Comparison of ENCODE assay signal across 8 cellular contexts in the genomic region with DNA sequence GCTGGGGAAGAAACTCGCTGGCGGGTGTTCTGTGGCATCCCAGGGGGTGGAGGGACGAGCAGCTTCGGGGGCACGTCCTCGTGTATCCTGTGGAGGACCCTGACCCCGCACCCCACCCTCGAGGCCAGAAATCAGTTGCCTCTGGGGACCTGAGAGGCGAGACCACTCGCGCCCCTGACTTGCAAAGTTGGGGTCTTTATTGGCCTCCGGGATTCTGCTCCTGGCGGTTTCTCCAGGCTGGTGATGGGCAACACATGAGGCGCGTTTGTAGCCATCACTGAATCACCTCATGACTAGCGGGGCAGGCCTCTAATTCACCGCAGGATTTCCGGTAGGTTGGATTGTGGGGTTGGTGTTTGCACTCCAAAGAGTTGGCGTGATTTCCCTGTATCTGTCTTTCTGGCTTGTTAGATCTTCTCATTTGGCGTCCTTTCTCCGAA. TPM values are rescaled to one million over a fixed set of nuclear protein-coding genes. Genes with fewer than 3 reads are reported as not detected.
DNase-seq lines count a peak whose midpoint lies in the region; ATAC-seq, FAIRE-seq and TF ChIP-seq lines count a peak whose summit lies in the region.
"Not testable (repeated sequence)": the region's sequence is repeated elsewhere in the genome, so short reads cannot be mapped to it uniquely, and the experiment has no call there.

No MANE protein-coding gene starts in this region.

- not testable (repeated sequence) for H3K4ac ChIP-seq in H1 (replicated peaks; ENCODE audit: insufficient read length, low read depth, low read length)

- not testable (repeated sequence) for H3K27ac ChIP-seq in HL-60 (replicated peaks); H1 (ENCODE audit: low read depth, low read length)
- H3K27ac ChIP-seq in liver (ENCODE audit: low read depth in 1 of 2, low read length in 2 of 2) (peak overlapping the region; percentile 37 to 66), skin epidermis (peak overlapping the region in 12 of 21 experiments; percentile 28 to 79 (median 56))

- not testable (repeated sequence) for H2AK5ac ChIP-seq in H1 (ENCODE audit: low read depth, low read length)

- H3K36me3 ChIP-seq in H1 (ENCODE audit: control insufficient read depth in 2 of 4, insufficient read depth in 4 of 4, low read length in 3 of 4); liver (ENCODE audit: control insufficient read depth in 4 of 4, insufficient read depth in 3 of 4, low read depth in 1 of 4, low read length in 3 of 4): not testable (repeated sequence)

- not testable (repeated sequence) for H2BK20ac ChIP-seq in H1 (ENCODE audit: low read length)

- H3K4me1 ChIP-seq in H1 (replicated peaks in 1 of 4; ENCODE audit: control insufficient read depth in 3 of 4, insufficient read depth in 4 of 4, low read length in 3 of 4); liver (ENCODE audit: control insufficient read depth in 4 of 4, insufficient read depth in 4 of 4, low read length in 3 of 4): not testable (repeated sequence)

- H3K27me3 ChIP-seq in HL-60 (ENCODE audit: insufficient read depth, poor library complexity, severe bottlenecking); H1 (replicated peaks in 1 of 4; ENCODE audit: control insufficient read depth in 3 of 4, extremely low read depth in 1 of 4, insufficient read depth in 3 of 4, low read length in 3 of 4); liver (ENCODE audit: control insufficient read depth in 4 of 4, insufficient read depth in 4 of 4, low read length in 3 of 4): not testable (repeated sequence)

- CTCF ChIA-PET in AG04449 (lab: Yijun Ruan, JAX) = interaction anchor here (0.6 kb wide), 1 partner anchor 672 kb away, joined by 3 read pairs; no protein-coding TSS in a partner anchor
- CTCF ChIA-PET in H1 (lab: Charles Lee; ENCODE audit: partially characterized antibody) = not testable (repeated sequence)

- TF ChIP-seq CTCF in AG04449 (IDR thresholded peaks at IDR 0.05; ENCODE audit: insufficient read depth, low read length, missing control alignments); HL-60 (IDR thresholded peaks at IDR 0.05; ENCODE audit: insufficient read depth, low read length); H1 (IDR thresholded peaks at IDR 0.05; ENCODE audit: control extremely low read depth in 1 of 3, insufficient read depth in 1 of 3, low read depth in 1 of 3, low read length in 3 of 3); liver (IDR thresholded peaks at IDR 0.05; ENCODE audit: low read depth, low read length, missing input control): not testable (repeated sequence)

- H3K23me2 ChIP-seq in H1 (ENCODE audit: low read depth, low read length) = not testable (repeated sequence)

- not testable (repeated sequence) for H2BK5ac ChIP-seq in H1 (ENCODE audit: low read depth, low read length)

- not testable (repeated sequence) for H4K20me1 ChIP-seq in H1 (replicated peaks in 1 of 2; ENCODE audit: control insufficient read depth in 1 of 2, insufficient read depth in 2 of 2, low read length in 2 of 2)

- not testable (repeated sequence) for H2BK12ac ChIP-seq in H1 (ENCODE audit: low read depth, low read length)

- H4K8ac ChIP-seq in H1 (ENCODE audit: extremely low read depth, insufficient read depth, low read length) = not testable (repeated sequence)

- ATAC-seq in GM19395 (IDR thresholded peaks at IDR 0.05; ENCODE audit: unreplicated experiment) = peak; percentile 37

- H3K4me2 ChIP-seq in H1 (ENCODE audit: insufficient read depth in 1 of 2, low read depth in 2 of 2, low read length in 2 of 2) = peak overlapping the region; percentile 45 to 56; a peak in 3 of 4 replicates

- not testable (repeated sequence) for H3K18ac ChIP-seq in H1 (ENCODE audit: extremely low read depth, low read length)

- H3K79me2 ChIP-seq in H1 (ENCODE audit: control insufficient read depth in 1 of 2, insufficient read depth in 2 of 2, low read length in 2 of 2) = not testable (repeated sequence)

- H3K79me1 ChIP-seq in H1 (ENCODE audit: low read depth, low read length) = not testable (repeated sequence)

- not testable (repeated sequence) for H3K56ac ChIP-seq in H1 (replicated peaks; ENCODE audit: insufficient read length, low read depth, low read length)

- 14% methylated on average over 12 of the region's 21 CpGs; no CpG with 5 or more reads in 1 of the 2 experiments for WGBS in H1 (ENCODE audit: extremely low coverage in 1 of 2, insufficient coverage in 1 of 2, insufficient read length in 1 of 2, insufficient replicate concordance in 2 of 2, low coverage in 1 of 2, low lambda C conversion rate in 2 of 2, missing lambda C conversion rate in 1 of 2), 2 experiments
- 1% methylated on average over 18 of the region's 21 CpGs for WGBS in liver

- not testable (repeated sequence) for DNase-seq in AG04449 (ENCODE audit: low read depth, low spot score)
- DNase-seq in HL-60 (ENCODE audit: low read depth in 1 of 2, low spot score in 1 of 2) (peak in 1 of 2 experiments; percentile 32), RCC 7860 (ENCODE audit: low spot score) (peak; percentile 25), activated T-cell treated with anti-CD3 and anti-CD28 coated beads for 4 hours (peak; percentile 25), H1 (ENCODE audit: low read depth in 1 of 2, low spot score in 2 of 2) (peak in 1 of 2 experiments; percentile 55)

- TF ChIP-seq POLR2A in H1 (IDR thresholded peaks at IDR 0.05; ENCODE audit: control extremely low read depth in 1 of 2, low read depth in 2 of 2, low read length in 2 of 2) = not testable (repeated sequence)

- not testable (repeated sequence) for TF ChIP-seq RAD21 in H1 (IDR thresholded peaks at IDR 0.05 in 1 of 2, conservative IDR thresholded peaks at IDR 0.05 in 1 of 2; ENCODE audit: low read depth in 2 of 2, low read length in 2 of 2); liver (IDR thresholded peaks at IDR 0.05)

- not testable (repeated sequence) for TF ChIP-seq EP300 in H1 (IDR thresholded peaks at IDR 0.05; ENCODE audit: borderline replicate concordance in 1 of 2, low read depth in 2 of 2, low read length in 2 of 2)

- H3K9ac ChIP-seq in H1 (replicated peaks in 1 of 4; ENCODE audit: extremely low read depth in 1 of 4, low read depth in 3 of 4, low read length in 3 of 4) = not testable (repeated sequence)
- H3K9ac ChIP-seq in liver (ENCODE audit: low read depth in 1 of 2, low read length in 2 of 2) = peak overlapping the region in 1 of 2 donors; percentile 59

- H2BK15ac ChIP-seq in H1 (ENCODE audit: low read length) = not testable (repeated sequence)

- H3K23ac ChIP-seq in H1 (ENCODE audit: insufficient read length) = not testable (repeated sequence)

- H3K9me3 ChIP-seq in H1 (ENCODE audit: insufficient read depth in 2 of 2, low read depth in 1 of 2, low read length in 1 of 2); liver (ENCODE audit: control insufficient read depth in 4 of 4, low read length in 3 of 4): not testable (repeated sequence)

- not testable (repeated sequence) for H4K91ac ChIP-seq in H1 (replicated peaks; ENCODE audit: insufficient read length, low read length)

- H2AFZ ChIP-seq in H1 (ENCODE audit: low read length) = not testable (repeated sequence)

- H3K4me3 ChIP-seq in AG04449 (ENCODE audit: low read depth, low read length) (peak overlapping the region; percentile 59), HL-60 (replicated peaks; ENCODE audit: insufficient read depth, low read length) (peak overlapping the region; percentile 60), H1 (ENCODE audit: extremely low read depth in 1 of 4, insufficient read depth in 2 of 4, low read depth in 3 of 4, low read length in 4 of 4) (peak overlapping the region; percentile 7 to 50 (median 17); a peak in 6 of 8 replicates), liver (ENCODE audit: low read depth in 1 of 3, low read length in 3 of 3) (peak overlapping the region; percentile 47 to 63 (median 56)), skin epidermis (peak overlapping the region; percentile 38 to 58 (median 50))

- not testable (repeated sequence) for H4K5ac ChIP-seq in H1 (ENCODE audit: insufficient read length, low read depth, low read length)

- not testable (repeated sequence) for FAIRE-seq in RCC 7860 (lab: Jason Lieb, UNC); H1 (lab: Jason Lieb, UNC)

- not testable (repeated sequence) for H2BK120ac ChIP-seq in H1 (replicated peaks; ENCODE audit: low read depth, low read length)

- POLR2A ChIA-PET in AG04449 (lab: Yijun Ruan, JAX); H1 (lab: Charles Lee; ENCODE audit: partially characterized antibody): not testable (repeated sequence)

- H3K14ac ChIP-seq in H1 (ENCODE audit: insufficient read length) = not testable (repeated sequence)

RNA-seq across cellular contexts. Expression of a gene that starts 0.7 kb away (rescaled TPM):
- total RNA-seq in H1 (2021; fragmentation: NEBNext Ultra II Directional; extraction: Animal tissue kit (Norgen Biotek cat#: 25700)) = 1.3 and 1.5 TPM in 2 replicates
- polyA plus RNA-seq in H1 (2011; rRNA removed) = 0.67 and 1.5 TPM in 2 replicates
- 1.3 TPM for polyA plus RNA-seq in H1 (2011; cell fraction: cytosol; rRNA removed)
- polyA plus RNA-seq in H1 (2011; cell fraction: nucleus; rRNA removed) = 3.7 TPM
- polyA plus RNA-seq in H1 (2012, experiment 1 of 2) = 1.1 to 1.9 TPM (median 1.5 TPM) in 4 replicates
- 0.21 TPM for polyA plus RNA-seq in H1 (2012, experiment 2 of 2)
- polyA plus RNA-seq in H1 (2013, experiment 1 of 2) = 1.2 TPM
- 0.85 TPM for polyA plus RNA-seq in H1 (2013, experiment 2 of 2)
- 1.7 and 2.2 TPM in 2 replicates for polyA minus RNA-seq in H1 (2011; rRNA and poly(A)+ RNA removed)
- 1.6 TPM for polyA minus RNA-seq in H1 (2011; cell fraction: cytosol; rRNA and poly(A)+ RNA removed)
- polyA minus RNA-seq in H1 (2011; cell fraction: nucleus; rRNA and poly(A)+ RNA removed) = 2.8 TPM
- total RNA-seq in liver = 10 to 100 TPM in 1 of 2 donors, 1 to 10 TPM in 1; 2.6 to 42.2 TPM
- 10 to 100 TPM in 1 of 2 donors, 1 to 10 TPM in 1; 7.8 to 15.1 TPM for polyA plus RNA-seq in liver
